10 cellular contexts compared by ENCODE assay signal in genomic region chr2:26500406-26500805, GRCh38. TPM values are rescaled to one million over a fixed set of nuclear protein-coding genes. Genes with fewer than 3 reads are reported as not detected.
"Had no signal": no experiment of that assay in that cellular context is flagged by ENCODE, and none has a peak within 500 bp of the region (broad histone marks: within the 10 kb centered on the region; RNA-seq: fewer than 3 reads in every experiment).

No MANE protein-coding gene starts in this region.

- H2AFZ ChIP-seq: GM23248 had no signal

- ATAC-seq: K562 had no signal

- FAIRE-seq: H1, H54, HTR-8/SVneo, K562 had no signal

- H3K4me3 ChIP-seq: GM23248, K562 had no signal

- H3K9ac ChIP-seq: GM23248 had no signal

- H3K27ac ChIP-seq: GM23248 had no signal

- DNase-seq: GM23248, H9, HCEC 1CT, IMR-90, KG1 had no signal

RNA-seq across cellular contexts. Expression of gene OTOF, which starts 22.5 kb away (rescaled TPM):
- total RNA-seq: H1, HT-29, IMR-90 had no signal
